8 cellular contexts compared by ENCODE assay signal in the genomic region with DNA sequence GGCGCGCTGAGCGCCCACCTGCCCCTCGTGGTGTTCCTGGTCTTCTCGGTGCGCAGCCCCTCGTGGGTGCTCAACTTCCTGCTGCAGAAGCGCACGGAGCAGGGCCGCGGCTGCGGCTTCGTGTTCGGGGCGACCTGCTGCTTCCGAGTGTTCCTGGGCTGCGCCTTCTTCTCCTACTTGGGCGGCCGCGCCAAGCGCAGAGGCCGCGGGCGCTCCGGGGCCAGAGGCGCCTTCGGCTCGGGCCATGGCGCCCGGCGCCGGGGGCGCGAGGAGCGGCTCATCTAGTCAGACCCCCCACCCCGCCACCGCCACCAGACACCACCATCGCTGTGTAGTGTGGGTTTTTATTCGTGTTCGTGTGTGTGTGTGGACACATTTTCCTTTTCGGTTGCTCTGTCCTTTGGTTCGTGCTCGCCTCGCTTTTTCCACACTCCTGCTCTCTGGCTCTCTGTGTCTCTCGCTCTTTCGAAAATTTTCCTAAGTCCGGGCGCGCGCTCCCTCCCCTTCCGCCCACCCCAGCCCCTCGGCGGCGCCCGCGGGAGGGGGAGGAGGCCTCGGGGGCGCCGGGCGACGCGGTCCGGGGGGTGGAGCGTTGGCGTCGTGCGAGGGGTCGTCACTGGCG. TPM values are rescaled to one million over a fixed set of nuclear protein-coding genes. Genes with fewer than 3 reads are reported as not detected.
DNase-seq lines count a peak whose midpoint lies in the region; ATAC-seq and TF ChIP-seq lines count a peak whose summit lies in the region.

No MANE protein-coding gene starts in this region.

- peaks cover 6% of the 10 kb centered on the region; the same call in 1 of the 2 replicates for H3F3A ChIP-seq in GM23338 (replicated peaks; ENCODE audit: low read depth)

- peak overlapping the region; percentile 94; the same call in 1 of the 2 replicates for H3K27ac Mint-ChIP-seq in GM23338

- no peak overlapping the region for H2AFZ ChIP-seq in GM23338

- H3K36me3 Mint-ChIP-seq in GM23338 (ENCODE audit: low read depth): peaks cover 42% of the 10 kb centered on the region

- peak overlapping the region; percentile 25 for H3K9ac ChIP-seq in rectal smooth muscle tissue (ENCODE audit: low read length)

- intact Hi-C loops in ascending aorta (cut with DNase I): loop anchor here (1.0 to 10.0 kb wide), 4 partner anchors 17 to 1186 kb away; a partner anchor contains a TSS

- peak overlapping the region; percentile 86 for H3K4me3 Mint-ChIP-seq in GM23338

- H3K27me3 Mint-ChIP-seq in GM23338 (ENCODE audit: insufficient read depth, low read depth, poor library complexity): peaks cover 15% of the 10 kb centered on the region

- H3K4me2 ChIP-seq in GM23338: peak overlapping the region; percentile 88

- H3K27me3 ChIP-seq in GM23338 (ENCODE audit: insufficient read depth): peaks cover 8% of the 10 kb centered on the region
- H3K27me3 ChIP-seq in ascending aorta: no peaks in the 10 kb centered on the region
- H3K27me3 ChIP-seq in rectal smooth muscle tissue (ENCODE audit: control insufficient read depth, insufficient read depth, low read length): no peaks in the 10 kb centered on the region

- peak overlapping the region; percentile 83 for H3K4me3 ChIP-seq in GM23338
- H3K4me3 ChIP-seq in ascending aorta: peak overlapping the region; percentile 85 to 89
- H3K4me3 ChIP-seq in rectal smooth muscle tissue (ENCODE audit: low read length): peak overlapping the region; percentile 58

- H3K4me1 ChIP-seq in GM23338 (ENCODE audit: insufficient read depth): peaks cover 33% of the 10 kb centered on the region
- H3K4me1 ChIP-seq in ascending aorta: peaks cover 4 to 25% of the 10 kb centered on the region in 2 donors
- peaks cover 20% of the 10 kb centered on the region for H3K4me1 ChIP-seq in rectal smooth muscle tissue (ENCODE audit: control insufficient read depth, insufficient read depth, low read length)

- H3K27ac ChIP-seq in GM23338 (ENCODE audit: low read depth) (peak overlapping the region; percentile 90), ascending aorta (peak overlapping the region; percentile 99 to 100), rectal smooth muscle tissue (ENCODE audit: low read depth, low read length) (peak overlapping the region; percentile 75)

- no peaks in the 10 kb centered on the region; the same call in 1 of the 3 replicates for H3K9me3 Mint-ChIP-seq in GM23338

- no peaks in the 10 kb centered on the region for H3K9me3 ChIP-seq in ascending aorta

- peak; percentile 73 for DNase-seq in COLO668 (lab: John Stamatoyannopoulos, UW; ENCODE audit: unreplicated experiment)
- DNase-seq in GM23338 (ENCODE audit: low spot score): peak; percentile 83
- DNase-seq in NCI-H1092 (lab: John Stamatoyannopoulos, UW): peak; percentile 83
- DNase-seq in T-helper 22 cell (ENCODE audit: low read depth): peak; percentile 56
- peak in 1 of 2 donors; percentile 87 for DNase-seq in ascending aorta (ENCODE audit: low spot score in 2 of 2)
- DNase-seq in hepatic stellate cell (ENCODE audit: low spot score): peak; percentile 71

- H3K9me2 ChIP-seq in GM23338 (ENCODE audit: insufficient read depth): no peaks in the 10 kb centered on the region

- ATAC-seq in GM23338 (peak; percentile 26), GM18511 (IDR thresholded peaks at IDR 0.05; ENCODE audit: unreplicated experiment) (no peak)

- no peaks in the 10 kb centered on the region; the same call in 1 of the 2 replicates for H4K20me1 ChIP-seq in GM23338 (replicated peaks; ENCODE audit: insufficient read depth)

- H3K79me2 ChIP-seq in GM23338 (replicated peaks; ENCODE audit: insufficient read depth): peaks cover 49% of the 10 kb centered on the region

- H3K36me3 ChIP-seq in GM23338 (ENCODE audit: insufficient read depth) (no peaks in the 10 kb centered on the region), ascending aorta (no peaks in the 10 kb centered on the region), rectal smooth muscle tissue (ENCODE audit: control insufficient read depth, insufficient read depth, low read length) (no peaks in the 10 kb centered on the region)

- no peak for TF ChIP-seq CTCF in GM23338 (conservative IDR thresholded peaks at IDR 0.05; ENCODE audit: low read depth in 2 of 2)
- TF ChIP-seq CTCF in ascending aorta (IDR thresholded peaks at IDR 0.05): no peak

- H3K4me1 Mint-ChIP-seq in GM23338: peaks cover 41% of the 10 kb centered on the region

TF ChIP-seq in GM23338, 12 proteins besides CTCF, POLR2A, EP300 and RAD21:
- TF ChIP-seq POLR2AphosphoS5 (IDR thresholded peaks at IDR 0.05; ENCODE audit: low read depth) (peak; percentile 43), CREB1 (CRISPR knock-in tag; IDR thresholded peaks at IDR 0.05; ENCODE audit: low read depth) (peak; percentile 67), EZH2phosphoT487 (IDR thresholded peaks at IDR 0.05; ENCODE audit: unreplicated experiment) (no peak), JUNB (IDR thresholded peaks at IDR 0.05; ENCODE audit: unreplicated experiment) (no peak), ZNF331 (CRISPR knock-in tag; IDR thresholded peaks at IDR 0.05; ENCODE audit: low read depth) (no peak)
- TF ChIP-seq, protein P1, sequence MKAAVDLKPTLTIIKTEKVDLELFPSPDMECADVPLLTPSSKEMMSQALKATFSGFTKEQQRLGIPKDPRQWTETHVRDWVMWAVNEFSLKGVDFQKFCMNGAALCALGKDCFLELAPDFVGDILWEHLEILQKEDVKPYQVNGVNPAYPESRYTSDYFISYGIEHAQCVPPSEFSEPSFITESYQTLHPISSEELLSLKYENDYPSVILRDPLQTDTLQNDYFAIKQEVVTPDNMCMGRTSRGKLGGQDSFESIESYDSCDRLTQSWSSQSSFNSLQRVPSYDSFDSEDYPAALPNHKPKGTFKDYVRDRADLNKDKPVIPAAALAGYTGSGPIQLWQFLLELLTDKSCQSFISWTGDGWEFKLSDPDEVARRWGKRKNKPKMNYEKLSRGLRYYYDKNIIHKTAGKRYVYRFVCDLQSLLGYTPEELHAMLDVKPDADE (IDR thresholded peaks at IDR 0.05): no peak

RNA-seq across cellular contexts. Expression of a gene that starts 38.0 kb away (rescaled TPM):
- total RNA-seq in GM23338 (2014; rRNA removed; shearing (Covaris generic)): 1,032 and 1,042 TPM in 2 replicates
- 917 and 940 TPM in 2 replicates for polyA plus RNA-seq in GM23338 (2016; fragmentation: Nextera tagmentation; extraction: Ambion mirVana)
- total RNA-seq in ascending aorta: 663 TPM

RNA-seq across cellular contexts. Expression of a gene that starts 39.9 kb away (rescaled TPM):
- total RNA-seq in GM23338 (2014; rRNA removed; shearing (Covaris generic)): 12.1 and 15.0 TPM in 2 replicates
- 11.3 and 12.3 TPM in 2 replicates for polyA plus RNA-seq in GM23338 (2016; fragmentation: Nextera tagmentation; extraction: Ambion mirVana)
- total RNA-seq in ascending aorta: not detected

Comparison
In these comparisons a context has a peak if more than half of its experiments do, and no peak if none do; other contexts are left out.
1. RNA of a gene that starts 39.9 kb away (total RNA-seq): 12.1 to 15.0 TPM in GM23338; not detected in ascending aorta (single experiment); every median in the first group is over 10 times any median in the second.
2. Peak in every context shown above with its lines, with median percentiles within 50 percentile points of each other: H3K27ac ChIP-seq and H3K4me3 ChIP-seq.